Comparison of ENCODE assay signal across 10 cellular contexts in genomic region chr5:40033411-40033810, GRCh38.
DNase-seq lines count a peak whose midpoint lies in the region; ATAC-seq, FAIRE-seq and TF ChIP-seq lines count a peak whose summit lies in the region.
"Had no signal": no experiment of that assay in that cellular context is flagged by ENCODE, and none has a peak within 500 bp of the region (broad histone marks: within the 10 kb centered on the region; RNA-seq: fewer than 3 reads in every experiment).

No MANE protein-coding gene starts in this region.

- CTCF ChIA-PET in CD8-positive, alpha-beta T cell (lab: Charles Lee), result no interaction called here
- CTCF ChIA-PET in activated CD4-positive, alpha-beta memory T cell treated with anti-CD3 and anti-CD28 coated beads for 36 hours (lab: Charles Lee), result interaction anchor here (0.9 to 1.7 kb wide), 2 partner anchors 13 to 85 kb away, joined by 3 to 4 read pairs; no protein-coding TSS in a partner anchor

- no peaks in the 10 kb centered on the region for H3K36me3 ChIP-seq in CD8-positive, alpha-beta T cell (ENCODE audit: insufficient read depth, low read length)

- no peaks in the 10 kb centered on the region for H3K9me3 ChIP-seq in CD8-positive, alpha-beta T cell (ENCODE audit: low read length)

- H3K27ac Mint-ChIP-seq in CD8-positive, alpha-beta T cell, result no peak overlapping the region
- H3K27ac Mint-ChIP-seq in activated CD4-positive, alpha-beta memory T cell treated with anti-CD3 and anti-CD28 coated beads for 36 hours, result no peak overlapping the region

- POLR2A ChIA-PET in CD8-positive, alpha-beta T cell (lab: Charles Lee), result no interaction called here
- POLR2A ChIA-PET in activated CD4-positive, alpha-beta memory T cell treated with anti-CD3 and anti-CD28 coated beads for 36 hours (lab: Charles Lee), result no interaction called here

- intact Hi-C loops in CD8-positive, alpha-beta T cell (cut with DNase I, micrococcal nuclease), result no loop called here
- intact Hi-C loops in activated CD4-positive, alpha-beta memory T cell treated with anti-CD3 and anti-CD28 coated beads for 36 hours (cut with micrococcal nuclease), result no loop called here

- no peaks in the 10 kb centered on the region for H3K27me3 ChIP-seq in CD8-positive, alpha-beta T cell (ENCODE audit: insufficient read depth, low read length)

- peaks cover 4% of the 10 kb centered on the region for H3K4me1 Mint-ChIP-seq in CD8-positive, alpha-beta T cell (ENCODE audit: low read depth)
- peaks cover 10% of the 10 kb centered on the region for H3K4me1 Mint-ChIP-seq in activated CD4-positive, alpha-beta memory T cell treated with anti-CD3 and anti-CD28 coated beads for 36 hours (ENCODE audit: low read depth)

- no peak for FAIRE-seq in GM12892 (lab: Jason Lieb, UNC)

- no peak for TF ChIP-seq CTCF in CD8-positive, alpha-beta T cell (IDR thresholded peaks at IDR 0.05)

- no peak overlapping the region for H3K4me3 ChIP-seq in CD8-positive, alpha-beta T cell (ENCODE audit: low read depth, low read length)

- H3K4me1 ChIP-seq in CD8-positive, alpha-beta T cell (ENCODE audit: insufficient read depth, low read length), result no peaks in the 10 kb centered on the region

- ATAC-seq in CD8-positive, alpha-beta T cell, result peak; percentile 56
- ATAC-seq in GM19438 (IDR thresholded peaks at IDR 0.05; ENCODE audit: low read depth, unreplicated experiment), result peak; percentile 97
- peak; percentile 99 for ATAC-seq in HG03196 (IDR thresholded peaks at IDR 0.05; ENCODE audit: unreplicated experiment)

- H3K36me3 Mint-ChIP-seq in CD8-positive, alpha-beta T cell, result no peaks in the 10 kb centered on the region
- no peaks in the 10 kb centered on the region for H3K36me3 Mint-ChIP-seq in activated CD4-positive, alpha-beta memory T cell treated with anti-CD3 and anti-CD28 coated beads for 36 hours

- peaks cover 3% of the 10 kb centered on the region for H3K27me3 Mint-ChIP-seq in CD8-positive, alpha-beta T cell (ENCODE audit: low read depth)
- no peaks in the 10 kb centered on the region for H3K27me3 Mint-ChIP-seq in activated CD4-positive, alpha-beta memory T cell treated with anti-CD3 and anti-CD28 coated beads for 36 hours

- H3K4me3 Mint-ChIP-seq in CD8-positive, alpha-beta T cell, result no peak overlapping the region
- no peak overlapping the region for H3K4me3 Mint-ChIP-seq in activated CD4-positive, alpha-beta memory T cell treated with anti-CD3 and anti-CD28 coated beads for 36 hours

- no peak overlapping the region for H3K27ac ChIP-seq in CD8-positive, alpha-beta T cell (ENCODE audit: low read depth, low read length)
- H3K27ac ChIP-seq: epithelial cell of prostate had no signal

- TF ChIP-seq POLR2A in GM12892 (IDR thresholded peaks at IDR 0.05; ENCODE audit: low read depth, low read length), result no peak

- DNase-seq in CD8-positive, alpha-beta T cell, result peak in 4 of 7 experiments; percentile 1 to 15 (median 8)
- DNase-seq in activated CD4-positive, alpha-beta memory T cell treated with anti-CD3 and anti-CD28 coated beads for 36 hours, result peak; percentile 54
- DNase-seq in COLO829 (ENCODE audit: low spot score) (no peak), H4 (ENCODE audit: low spot score) (no peak), AML-193 (lab: John Stamatoyannopoulos, UW) (no peak), GM12892 (ENCODE audit: insufficient read length) (no peak)
- DNase-seq: C1 segment of cervical spinal cord had no signal

- no peaks in the 10 kb centered on the region for H3K9me3 Mint-ChIP-seq in CD8-positive, alpha-beta T cell
- no peaks in the 10 kb centered on the region for H3K9me3 Mint-ChIP-seq in activated CD4-positive, alpha-beta memory T cell treated with anti-CD3 and anti-CD28 coated beads for 36 hours

Comparison
In these comparisons a context has a peak if more than half of its experiments do, and no peak if none do; other contexts are left out.
1. DNase-seq: peak in CD8-positive, alpha-beta T cell (4 of 7) and activated CD4-positive, alpha-beta memory T cell treated with anti-CD3 and anti-CD28 coated beads for 36 hours (single experiment); none in COLO829 (single experiment), H4 (single experiment), AML-193 (0 of 2) and GM12892 (single experiment).
2. Peak in every context shown above with its lines, with median percentiles within 50 percentile points of each other: ATAC-seq.